ENCODE assay signal across 12 cellular contexts in the genomic region with DNA sequence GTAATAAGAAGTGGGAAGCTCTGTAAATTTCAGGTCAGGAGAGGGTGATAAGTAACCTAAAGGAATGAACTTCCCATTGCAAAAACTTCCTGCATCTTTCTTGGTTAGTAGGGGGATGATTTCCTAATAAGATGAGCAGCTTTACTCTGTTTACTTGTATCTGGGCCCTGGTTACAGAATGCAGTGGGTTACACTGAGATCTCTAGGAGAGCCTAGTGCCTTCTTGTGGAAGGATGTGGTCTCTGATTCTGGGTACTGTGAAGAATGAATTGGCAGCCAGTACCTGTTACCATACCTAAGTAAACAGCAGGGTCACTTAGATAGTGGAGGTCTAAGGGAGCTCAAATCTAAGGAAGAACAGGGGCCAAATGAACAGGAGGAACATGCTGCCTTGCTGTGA.
DNase-seq lines count a peak whose midpoint lies in the region; ATAC-seq and TF ChIP-seq lines count a peak whose summit lies in the region.
"Had no signal": no experiment of that assay in that cellular context is flagged by ENCODE, and none has a peak within 500 bp of the region (broad histone marks: within the 10 kb centered on the region; RNA-seq: fewer than 3 reads in every experiment).

No MANE protein-coding gene starts in this region.

- peak; percentile 91 to 93 for ATAC-seq in CD4-positive, CD25-positive, alpha-beta regulatory T cell (ENCODE audit: low read depth in 2 of 2)
- peak; percentile 54 for ATAC-seq in GM23338

- H3K18ac ChIP-seq in mesendoderm (ENCODE audit: low read length), result no peak overlapping the region

- H4K5ac ChIP-seq in mesendoderm (ENCODE audit: low read length), result no peak overlapping the region

- H2AFZ ChIP-seq in GM23338, result no peak overlapping the region

- no peaks in the 10 kb centered on the region for H3K9me3 ChIP-seq in CD4-positive, CD25-positive, alpha-beta regulatory T cell (ENCODE audit: control insufficient read depth in 2 of 2, low read length in 2 of 2)
- H3K9me3 ChIP-seq in A673 (ENCODE audit: low read depth, low read length, poor library complexity, severe bottlenecking), result no peaks in the 10 kb centered on the region
- H3K9me3 ChIP-seq: esophagus squamous epithelium had no signal

- H3K9me3 Mint-ChIP-seq in CD4-positive, CD25-positive, alpha-beta regulatory T cell, result peaks cover 0 to 1% (median 0%) of the 10 kb centered on the region in 7 donors
- no peaks in the 10 kb centered on the region for H3K9me3 Mint-ChIP-seq in GM23338
- no peaks in the 10 kb centered on the region for H3K9me3 Mint-ChIP-seq in activated T-helper 2 cell treated with anti-CD3 and anti-CD28 coated beads, Interferon-gamma antibody, Interleukin-2, Interleukin-4, amounts not matched to agents 10 μg/mL and 5 μg/mL and 100 μg/mL, durations not matched to agents 14 hours and 24 hours and 36 hours

- peak overlapping the region; percentile 76 for H3K27ac ChIP-seq in CD4-positive, CD25-positive, alpha-beta regulatory T cell (ENCODE audit: insufficient read depth, low read length, poor library complexity, severe bottlenecking)
- no peak overlapping the region for H3K27ac ChIP-seq in GM23338 (ENCODE audit: low read depth)
- H3K27ac ChIP-seq in mesendoderm (ENCODE audit: low read depth, low read length), result no peak overlapping the region
- H3K27ac ChIP-seq in A673 (ENCODE audit: low read depth, low read length, poor library complexity, severe bottlenecking), result no peak overlapping the region
- H3K27ac ChIP-seq: brain microvascular endothelial cell had no signal

- H3K23ac ChIP-seq in mesendoderm (ENCODE audit: low read length), result no peak overlapping the region

- DNase-seq in CD4-positive, CD25-positive, alpha-beta regulatory T cell, result peak in 2 of 3 donors; percentile 75 to 94
- no peak for DNase-seq in GM23338 (ENCODE audit: low spot score)
- DNase-seq in activated T-helper 2 cell treated with anti-CD3 and anti-CD28 coated beads, Interferon-gamma antibody, Interleukin-2, Interleukin-4, amounts not matched to agents 10 μg/mL and 5 μg/mL and 100 μg/mL, durations not matched to agents 14 hours and 24 hours and 36 hours (ENCODE audit: low spot score), result peak; percentile 23
- DNase-seq in mesendoderm, result peak; percentile 61
- no peak for DNase-seq in A673 (ENCODE audit: low spot score)
- DNase-seq in GDM1 (lab: John Stamatoyannopoulos, UW), result no peak
- no peak for DNase-seq in DMS79 (lab: John Stamatoyannopoulos, UW)
- DNase-seq: brain microvascular endothelial cell; esophagus squamous epithelium; NCI-H1048; NCI-H526; stimulated activated CD4-positive, alpha-beta T cell treated with anti-CD3 and anti-CD28 coated beads, Interleukin-12 subunit alpha, Interleukin-12 subunit beta, amount 100 ng/mL, for 4 hours had no signal

- no peak overlapping the region for H3K4ac ChIP-seq in mesendoderm (ENCODE audit: low read depth, low read length)

- H3K4me1 ChIP-seq in CD4-positive, CD25-positive, alpha-beta regulatory T cell (ENCODE audit: control insufficient read depth, insufficient read depth, low read length, poor library complexity, severe bottlenecking), result peaks cover 66% of the 10 kb centered on the region
- peaks cover 8% of the 10 kb centered on the region for H3K4me1 ChIP-seq in GM23338 (ENCODE audit: insufficient read depth)
- H3K4me1 ChIP-seq in mesendoderm (ENCODE audit: control insufficient read depth, low read depth, low read length), result peaks cover 17% of the 10 kb centered on the region
- peaks cover 43% of the 10 kb centered on the region for H3K4me1 ChIP-seq in A673 (ENCODE audit: insufficient read depth, low read length, poor library complexity, severe bottlenecking)

- no peaks in the 10 kb centered on the region for H3K27me3 ChIP-seq in CD4-positive, CD25-positive, alpha-beta regulatory T cell (ENCODE audit: control insufficient read depth, insufficient read depth, low read length)
- H3K27me3 ChIP-seq in GM23338 (ENCODE audit: insufficient read depth) (no peaks in the 10 kb centered on the region), mesendoderm (ENCODE audit: insufficient read depth, low read length, poor library complexity) (no peaks in the 10 kb centered on the region), A673 (replicated peaks; ENCODE audit: insufficient read depth, low read depth, low read length, poor library complexity) (no peaks in the 10 kb centered on the region)
- H3K27me3 ChIP-seq: brain microvascular endothelial cell, esophagus squamous epithelium had no signal

- peaks cover 33 to 77% (median 59%) of the 10 kb centered on the region in 4 donors for H3K4me1 Mint-ChIP-seq in CD4-positive, CD25-positive, alpha-beta regulatory T cell
- H3K4me1 Mint-ChIP-seq in GM23338, result peaks cover 19% of the 10 kb centered on the region; the same call in 2 of the 3 replicates
- H3K4me1 Mint-ChIP-seq in activated T-helper 2 cell treated with anti-CD3 and anti-CD28 coated beads, Interferon-gamma antibody, Interleukin-2, Interleukin-4, amounts not matched to agents 10 μg/mL and 5 μg/mL and 100 μg/mL, durations not matched to agents 14 hours and 24 hours and 36 hours (ENCODE audit: low read depth), result peaks cover 46% of the 10 kb centered on the region

- H3K79me2 ChIP-seq in GM23338 (replicated peaks; ENCODE audit: insufficient read depth), result no peaks in the 10 kb centered on the region
- no peaks in the 10 kb centered on the region for H3K79me2 ChIP-seq in mesendoderm (ENCODE audit: control insufficient read depth, insufficient read depth, low read length)

- no peaks in the 10 kb centered on the region for H3K9me2 ChIP-seq in GM23338 (ENCODE audit: insufficient read depth)

- intact Hi-C loops in activated T-helper 2 cell treated with anti-CD3 and anti-CD28 coated beads, Interferon-gamma antibody, Interleukin-2, Interleukin-4, amounts not matched to agents 10 μg/mL and 5 μg/mL and 100 μg/mL, durations not matched to agents 14 hours and 24 hours and 36 hours (cut with micrococcal nuclease), result no loop called here
- intact Hi-C loops in A673 (cut with micrococcal nuclease; ENCODE audit: unreplicated experiment), result no loop called here

- H3K4me3 ChIP-seq in CD4-positive, CD25-positive, alpha-beta regulatory T cell (ENCODE audit: low read depth, low read length), result peak overlapping the region; percentile 66
- H3K4me3 ChIP-seq in GM23338 (no peak overlapping the region), mesendoderm (ENCODE audit: low read length) (no peak overlapping the region), A673 (ENCODE audit: low read depth, low read length, poor library complexity, severe bottlenecking) (no peak overlapping the region)
- H3K4me3 ChIP-seq: esophagus squamous epithelium had no signal

- no TSS peak for BruUV-seq in A673 (replicated peaks; lab: Mats Ljungman, UMichigan)

- 0 out of 4 replicates have a peak, but pooled peaks of 1 of the 2 experiments have one; percentile 9 for TF ChIP-seq CTCF in GM23338 (conservative IDR thresholded peaks at IDR 0.05; ENCODE audit: low read depth in 2 of 2)
- TF ChIP-seq CTCF in A673 (conservative IDR thresholded peaks at IDR 0.05; ENCODE audit: low read depth, low read length), result no peak

- no peak overlapping the region for H3K4me2 ChIP-seq in GM23338
- no peak overlapping the region for H3K4me2 ChIP-seq in mesendoderm (ENCODE audit: low read length)

- POLR2A ChIA-PET in A673 (lab: Charles Lee; ENCODE audit: low non-redundant PET), result no interaction called here

- H3F3A ChIP-seq in GM23338 (replicated peaks; ENCODE audit: low read depth), result no peaks in the 10 kb centered on the region

- no peak overlapping the region for H2AK5ac ChIP-seq in mesendoderm (ENCODE audit: low read length)

- no peak overlapping the region for H2BK120ac ChIP-seq in mesendoderm (ENCODE audit: low read depth, low read length)

- no peak overlapping the region for H3K56ac ChIP-seq in mesendoderm (ENCODE audit: low read length)

- no peaks in the 10 kb centered on the region for H4K20me1 ChIP-seq in GM23338 (replicated peaks; ENCODE audit: insufficient read depth)

- CTCF ChIA-PET in A673 (lab: Charles Lee), result no interaction called here

- no peak overlapping the region for H4K8ac ChIP-seq in mesendoderm (ENCODE audit: low read depth, low read length)

- H2BK15ac ChIP-seq in mesendoderm (replicated peaks; ENCODE audit: low read depth), result no peak overlapping the region

- H3K4me3 Mint-ChIP-seq in CD4-positive, CD25-positive, alpha-beta regulatory T cell, result peak overlapping the region; percentile 0 to 67 (median 60)
- H3K4me3 Mint-ChIP-seq in GM23338, result no peak overlapping the region
- no peak overlapping the region for H3K4me3 Mint-ChIP-seq in activated T-helper 2 cell treated with anti-CD3 and anti-CD28 coated beads, Interferon-gamma antibody, Interleukin-2, Interleukin-4, amounts not matched to agents 10 μg/mL and 5 μg/mL and 100 μg/mL, durations not matched to agents 14 hours and 24 hours and 36 hours (ENCODE audit: low read depth)

- peak overlapping the region; percentile 96 to 98 (median 97) for H3K27ac Mint-ChIP-seq in CD4-positive, CD25-positive, alpha-beta regulatory T cell
- no peak overlapping the region for H3K27ac Mint-ChIP-seq in GM23338
- H3K27ac Mint-ChIP-seq in activated T-helper 2 cell treated with anti-CD3 and anti-CD28 coated beads, Interferon-gamma antibody, Interleukin-2, Interleukin-4, amounts not matched to agents 10 μg/mL and 5 μg/mL and 100 μg/mL, durations not matched to agents 14 hours and 24 hours and 36 hours, result peak overlapping the region; percentile 42

- H3K9ac ChIP-seq in mesendoderm (ENCODE audit: low read length), result no peak overlapping the region

- no peaks in the 10 kb centered on the region for H3K27me3 Mint-ChIP-seq in CD4-positive, CD25-positive, alpha-beta regulatory T cell
- no peaks in the 10 kb centered on the region for H3K27me3 Mint-ChIP-seq in GM23338 (ENCODE audit: insufficient read depth, low read depth, poor library complexity)
- no peaks in the 10 kb centered on the region for H3K27me3 Mint-ChIP-seq in activated T-helper 2 cell treated with anti-CD3 and anti-CD28 coated beads, Interferon-gamma antibody, Interleukin-2, Interleukin-4, amounts not matched to agents 10 μg/mL and 5 μg/mL and 100 μg/mL, durations not matched to agents 14 hours and 24 hours and 36 hours (ENCODE audit: low read depth)

- H3K79me1 ChIP-seq in mesendoderm (ENCODE audit: low read length), result no peaks in the 10 kb centered on the region

- H3K36me3 Mint-ChIP-seq in CD4-positive, CD25-positive, alpha-beta regulatory T cell, result peaks cover 11% of the 10 kb centered on the region
- no peaks in the 10 kb centered on the region for H3K36me3 Mint-ChIP-seq in GM23338 (ENCODE audit: low read depth)
- H3K36me3 Mint-ChIP-seq in activated T-helper 2 cell treated with anti-CD3 and anti-CD28 coated beads, Interferon-gamma antibody, Interleukin-2, Interleukin-4, amounts not matched to agents 10 μg/mL and 5 μg/mL and 100 μg/mL, durations not matched to agents 14 hours and 24 hours and 36 hours (ENCODE audit: low read depth), result peaks cover under 1% of the 10 kb centered on the region

- no peaks in the 10 kb centered on the region for H3K36me3 ChIP-seq in CD4-positive, CD25-positive, alpha-beta regulatory T cell (ENCODE audit: control insufficient read depth, insufficient read depth, low read length)
- H3K36me3 ChIP-seq in GM23338 (ENCODE audit: insufficient read depth) (no peaks in the 10 kb centered on the region), mesendoderm (ENCODE audit: control insufficient read depth, insufficient read depth, low read length) (no peaks in the 10 kb centered on the region), A673 (ENCODE audit: insufficient read depth, low read length, poor library complexity, severe bottlenecking) (no peaks in the 10 kb centered on the region)
- H3K36me3 ChIP-seq: brain microvascular endothelial cell had no signal

- H2BK5ac ChIP-seq in mesendoderm (ENCODE audit: low read length), result no peak overlapping the region

Comparison
In these comparisons a context has a peak if more than half of its experiments do, and no peak if none do; other contexts are left out.
1. DNase-seq: peak in CD4-positive, CD25-positive, alpha-beta regulatory T cell (2 of 3), activated T-helper 2 cell treated with anti-CD3 and anti-CD28 coated beads, Interferon-gamma antibody, Interleukin-2, Interleukin-4, amounts not matched to agents 10 μg/mL and 5 μg/mL and 100 μg/mL, durations not matched to agents 14 hours and 24 hours and 36 hours (single experiment) and mesendoderm (single experiment); none in GM23338 (single experiment), A673 (single experiment), GDM1 (single experiment) and DMS79 (single experiment).
2. H3K4me3 Mint-ChIP-seq: peak in CD4-positive, CD25-positive, alpha-beta regulatory T cell (4 of 4); none in GM23338 (single experiment) and activated T-helper 2 cell treated with anti-CD3 and anti-CD28 coated beads, Interferon-gamma antibody, Interleukin-2, Interleukin-4, amounts not matched to agents 10 μg/mL and 5 μg/mL and 100 μg/mL, durations not matched to agents 14 hours and 24 hours and 36 hours (single experiment).